In genomic region chr12:54207539-54208267, GRCh38 we compare ENCODE assay signal across 9 cellular contexts. TPM values are rescaled to one million over a fixed set of nuclear protein-coding genes. Genes with fewer than 3 reads are reported as not detected.
DNase-seq lines count a peak whose midpoint lies in the region; ATAC-seq and TF ChIP-seq lines count a peak whose summit lies in the region.
"Had no signal": no experiment of that assay in that cellular context is flagged by ENCODE, and none has a peak within 500 bp of the region (broad histone marks: within the 10 kb centered on the region; RNA-seq: fewer than 3 reads in every experiment).

No MANE protein-coding gene starts in this region.

- in situ Hi-C loops in brain microvascular endothelial cell (cut with HindIII; ENCODE audit: low pct_ligation_motif_present, low sequenced_read_pairs), result loop anchor here (25.0 kb wide), 1 partner anchor 195 kb away; the partner anchor contains the start of genes HOXC8 and HOXC9

- H3K27me3 Mint-ChIP-seq in Calu3 (ENCODE audit: unreplicated experiment), result peaks cover 86% of the 10 kb centered on the region

- H3K4me1 Mint-ChIP-seq in Calu3 (ENCODE audit: low read depth, unreplicated experiment), result no peaks in the 10 kb centered on the region

- H3K27me3 ChIP-seq in brain microvascular endothelial cell (replicated peaks), result peaks cover 25% of the 10 kb centered on the region

- TF ChIP-seq CTCF in Calu3 (IDR thresholded peaks at IDR 0.05; ENCODE audit: unreplicated experiment) (peak; percentile 92), brain microvascular endothelial cell (IDR thresholded peaks at IDR 0.05; ENCODE audit: low read depth, low read length, missing control alignments) (peak; percentile 97)

- ATAC-seq in GM21723 (IDR thresholded peaks at IDR 0.05; ENCODE audit: unreplicated experiment) (peak; percentile 73), HG02763 (IDR thresholded peaks at IDR 0.05; ENCODE audit: unreplicated experiment) (no peak)

- DNase-seq in Calu3, result peak; percentile 92
- peak; percentile 41 for DNase-seq in NCI-H128 (lab: John Stamatoyannopoulos, UW; ENCODE audit: unreplicated experiment)
- DNase-seq in UCSD-AML1 (lab: John Stamatoyannopoulos, UW; ENCODE audit: unreplicated experiment), result peak; percentile 57
- peak; percentile 43 for DNase-seq in brain microvascular endothelial cell
- peak; percentile 39 for DNase-seq in kidney glomerular epithelial cell (lab: John Stamatoyannopoulos, UW)
- peak; percentile 66 to 76 for DNase-seq in stimulated activated CD4-positive, alpha-beta T cell treated with anti-CD3 and anti-CD28 coated beads, Interleukin-4, amount 100 ng/mL, for 4 hours

- no peak overlapping the region for H3K27ac ChIP-seq in brain microvascular endothelial cell

- intact Hi-C loops in Calu3 (cut with micrococcal nuclease; ENCODE audit: unreplicated experiment), result loop anchor here (1.0 kb wide), 1 partner anchor 201 kb away; no protein-coding TSS in a partner anchor

- no peaks in the 10 kb centered on the region for H3K9me3 Mint-ChIP-seq in Calu3 (ENCODE audit: low read depth, unreplicated experiment)

- no peak overlapping the region for H3K4me3 Mint-ChIP-seq in Calu3 (ENCODE audit: low read depth, unreplicated experiment)
- H3K4me3 Mint-ChIP-seq: activated naive CD8-positive, alpha-beta T cell had no signal

- BruUV-seq in Calu3 (replicated peaks; lab: Mats Ljungman, UMichigan), result no TSS peak

- H3K27ac Mint-ChIP-seq in Calu3 (ENCODE audit: unreplicated experiment), result no peak overlapping the region
- H3K27ac Mint-ChIP-seq: activated naive CD8-positive, alpha-beta T cell had no signal

- H3K36me3 ChIP-seq in brain microvascular endothelial cell (replicated peaks), result no peaks in the 10 kb centered on the region

- H3K36me3 Mint-ChIP-seq in Calu3 (ENCODE audit: insufficient read depth, unreplicated experiment), result no peaks in the 10 kb centered on the region
- H3K36me3 Mint-ChIP-seq: activated naive CD8-positive, alpha-beta T cell had no signal

- H3K4me3 ChIP-seq in brain microvascular endothelial cell (ENCODE audit: low read depth, low read length), result no peak overlapping the region

- CTCF ChIA-PET in Calu3 (lab: Charles Lee), result interaction anchor here (0.6 to 3.6 kb wide), 13 partner anchors 12 to 464 kb away, joined by 3 to 25 read pairs (median 6); partner anchors contain the start of genes HOXC10, HOXC5, HOXC6 and HOXC8

RNA-seq across cellular contexts. Expression of gene SMUG1, which starts 18.9 kb away (rescaled TPM):
- 66.2 and 69.4 TPM in 2 replicates for total RNA-seq in Calu3 (2022)

Comparison
In these comparisons a context has a peak if more than half of its experiments do, and no peak if none do; other contexts are left out.
1. DNase-seq: peak in every context shown above with its lines; median percentile 92 in Calu3; 71 in stimulated activated CD4-positive, alpha-beta T cell treated with anti-CD3 and anti-CD28 coated beads, Interleukin-4, amount 100 ng/mL, for 4 hours; 57 in UCSD-AML1; 43 in brain microvascular endothelial cell; 41 in NCI-H128; 39 in kidney glomerular epithelial cell.